In genomic region chr6:22024973-22025467, GRCh38 we compare ENCODE assay signal across 1 cellular context.
TF ChIP-seq lines count a peak whose summit lies in the region.

No MANE protein-coding gene starts in this region.

TF ChIP-seq in GM23338, 12 proteins besides CTCF, POLR2A, EP300 and RAD21 (continued from another document):
- TF ChIP-seq ZNF462 (CRISPR knock-in tag; IDR thresholded peaks at IDR 0.05) = no peak
- no peak for TF ChIP-seq EZH2phosphoT487 (IDR thresholded peaks at IDR 0.05; ENCODE audit: unreplicated experiment)
- TF ChIP-seq STAT1 (IDR thresholded peaks at IDR 0.05; ENCODE audit: unreplicated experiment) = no peak
